Comparison of ENCODE assay signal across 19 cellular contexts in the genomic region with DNA sequence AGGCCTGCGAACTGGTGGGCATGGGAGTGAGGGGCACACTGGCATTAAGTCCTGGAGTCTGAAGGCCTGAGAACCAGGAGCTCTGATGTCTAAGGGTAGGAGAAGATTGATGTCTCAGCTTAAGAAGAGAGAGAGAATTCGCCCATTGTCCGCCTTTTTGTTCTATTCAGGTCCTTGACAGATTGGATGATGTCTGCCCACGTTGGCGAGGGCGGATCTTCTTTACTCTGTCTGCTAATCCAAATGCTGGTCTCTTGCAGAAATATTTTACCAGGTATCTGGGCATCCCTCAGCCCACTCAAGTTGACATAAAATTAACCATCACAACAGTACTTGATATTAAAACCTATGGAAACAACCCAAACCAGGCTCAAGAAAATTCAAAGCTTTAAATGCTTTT.
"Had no signal": no experiment of that assay in that cellular context is flagged by ENCODE, and none has a peak within 500 bp of the region (broad histone marks: within the 10 kb centered on the region; RNA-seq: fewer than 3 reads in every experiment).

No MANE protein-coding gene starts in this region.

- H3K27me3 Mint-ChIP-seq: memory B cell; stimulated activated naive CD8-positive, alpha-beta T cell treated with anti-CD3 and anti-CD28 coated beads, Interleukin-15, amount 100 ng/mL, for 72 hours had no signal

- H3K9me3 Mint-ChIP-seq: memory B cell; natural killer cell; neural crest cell; stimulated activated naive CD8-positive, alpha-beta T cell treated with anti-CD3 and anti-CD28 coated beads, Interleukin-15, amount 100 ng/mL, for 72 hours had no signal

- ATAC-seq: left ventricle myocardium superior; lower lobe of right lung; natural killer cell; pancreas; right lobe of liver; stimulated activated naive CD8-positive, alpha-beta T cell treated with anti-CD3 and anti-CD28 coated beads, Interleukin-15, amount 100 ng/mL, for 72 hours; upper lobe of right lung had no signal

- H3K27ac Mint-ChIP-seq: memory B cell, natural killer cell had no signal

- H3K27me3 ChIP-seq: pancreas, right lobe of liver, suprapubic skin, transverse colon, upper lobe of right lung, uterus had no signal

- DNase-seq: cortex of kidney; effector CD4-positive, alpha-beta T cell; left ventricle myocardium superior; lower lobe of right lung; natural killer cell; pancreas; right lobe of liver; small intestine; stimulated activated CD4-positive, alpha-beta T cell treated with anti-CD3 and anti-CD28 coated beads, Interleukin-15, amount 100 ng/mL, for 24 hours; stimulated activated CD4-positive, alpha-beta T cell treated with anti-CD3 and anti-CD28 coated beads, Interleukin-2, amount 100 ng/mL, for 48 hours; stimulated activated naive CD4-positive, alpha-beta T cell; stimulated activated naive CD8-positive, alpha-beta T cell treated with anti-CD3 and anti-CD28 coated beads, Interleukin-15, amount 100 ng/mL, for 72 hours; transverse colon; upper lobe of right lung; uterus had no signal

- H3K4me3 Mint-ChIP-seq: memory B cell; natural killer cell; neural crest cell; stimulated activated naive CD8-positive, alpha-beta T cell treated with anti-CD3 and anti-CD28 coated beads, Interleukin-15, amount 100 ng/mL, for 72 hours had no signal

- FAIRE-seq: keratinocyte, pancreas, small intestine had no signal

- H3K4me1 Mint-ChIP-seq: memory B cell; neural crest cell; stimulated activated naive CD8-positive, alpha-beta T cell treated with anti-CD3 and anti-CD28 coated beads, Interleukin-15, amount 100 ng/mL, for 72 hours had no signal

- H3K27ac ChIP-seq: lower lobe of right lung, pancreas, right lobe of liver, suprapubic skin, transverse colon, upper lobe of right lung, uterus had no signal

- H3K9me3 ChIP-seq: lower lobe of right lung, pancreas, right lobe of liver, suprapubic skin, transverse colon, upper lobe of right lung, uterus had no signal

- H3K4me3 ChIP-seq: lower lobe of right lung, pancreas, right lobe of liver, suprapubic skin, transverse colon, upper lobe of right lung, uterus had no signal
